8 cellular contexts compared by ENCODE assay signal in genomic region chr17:8629371-8630226, GRCh38. TPM values are rescaled to one million over a fixed set of nuclear protein-coding genes. Genes with fewer than 3 reads are reported as not detected.
DNase-seq lines count a peak whose midpoint lies in the region; ATAC-seq and TF ChIP-seq lines count a peak whose summit lies in the region.

No MANE protein-coding gene starts in this region.

- CTCF ChIA-PET in Caco-2 (lab: Charles Lee), result no interaction called here

- BruUV-seq in Caco-2 (replicated peaks; lab: Mats Ljungman, UMichigan), result no TSS peak

- H3K9me3 Mint-ChIP-seq in Caco-2 (ENCODE audit: unreplicated experiment) (no peaks in the 10 kb centered on the region), neural crest cell (no peaks in the 10 kb centered on the region)
- H3K9me3 Mint-ChIP-seq in activated T-helper 17 cell treated with anti-CD3 and anti-CD28 coated beads, Interleukin-2, amount 50 U/mL, for 72 hours, result no peaks in the 10 kb centered on the region

- H3K9me3 ChIP-seq in Caco-2, result no peaks in the 10 kb centered on the region
- no peaks in the 10 kb centered on the region for H3K9me3 ChIP-seq in MG63

- peak overlapping the region; percentile 84 for H3K27ac Mint-ChIP-seq in Caco-2 (ENCODE audit: unreplicated experiment)
- no peak overlapping the region for H3K27ac Mint-ChIP-seq in activated T-helper 17 cell treated with anti-CD3 and anti-CD28 coated beads, Interleukin-2, amount 50 U/mL, for 72 hours
- peak overlapping the region; percentile 99 for H3K27ac Mint-ChIP-seq in neural crest cell (ENCODE audit: unreplicated experiment)

- TF ChIP-seq CTCF in Caco-2 (IDR thresholded peaks at IDR 0.05; ENCODE audit: insufficient read depth in 1 of 2, low read depth in 1 of 2, low read length in 1 of 2, severe bottlenecking in 1 of 2, unreplicated experiment in 1 of 2) (no peak), foreskin fibroblast (IDR thresholded peaks at IDR 0.05; ENCODE audit: low read depth, low read length) (no peak), neural crest cell (conservative IDR thresholded peaks at IDR 0.05) (no peak)

- H3K36me3 Mint-ChIP-seq in Caco-2 (ENCODE audit: insufficient read depth, unreplicated experiment) (peaks cover 15% of the 10 kb centered on the region), neural crest cell (ENCODE audit: low read depth) (no peaks in the 10 kb centered on the region)
- H3K36me3 Mint-ChIP-seq in activated T-helper 17 cell treated with anti-CD3 and anti-CD28 coated beads, Interleukin-2, amount 50 U/mL, for 72 hours (ENCODE audit: low read depth), result peaks cover 9% of the 10 kb centered on the region

- H3K27me3 ChIP-seq in Caco-2 (replicated peaks; ENCODE audit: control insufficient read depth, insufficient read depth, low read length) (no peaks in the 10 kb centered on the region), MG63 (peaks cover 7% of the 10 kb centered on the region; the same call in 1 of the 2 replicates)

- H3K27me3 Mint-ChIP-seq in Caco-2 (ENCODE audit: insufficient read depth, unreplicated experiment), result no peaks in the 10 kb centered on the region
- H3K27me3 Mint-ChIP-seq in activated T-helper 17 cell treated with anti-CD3 and anti-CD28 coated beads, Interleukin-2, amount 50 U/mL, for 72 hours, result peaks cover 26% of the 10 kb centered on the region
- H3K27me3 Mint-ChIP-seq in neural crest cell (ENCODE audit: low read depth), result no peaks in the 10 kb centered on the region

- H3K4me3 ChIP-seq in Caco-2 (ENCODE audit: low read depth, low read length) (peak overlapping the region; percentile 74), MG63 (peak overlapping the region; percentile 90), foreskin fibroblast (ENCODE audit: low read depth in 1 of 2, low read length in 2 of 2) (peak overlapping the region; percentile 68 to 76)

- H3K4me1 Mint-ChIP-seq in Caco-2 (ENCODE audit: low read depth, unreplicated experiment) (peaks cover 13% of the 10 kb centered on the region), neural crest cell (peaks cover 38% of the 10 kb centered on the region)
- no peaks in the 10 kb centered on the region for H3K4me1 Mint-ChIP-seq in activated T-helper 17 cell treated with anti-CD3 and anti-CD28 coated beads, Interleukin-2, amount 50 U/mL, for 72 hours

- POLR2A ChIA-PET in Caco-2 (lab: Charles Lee), result interaction anchor here (0.9 kb wide), 1 partner anchor 98 kb away, joined by 3 read pairs; no protein-coding TSS in a partner anchor

- peak; percentile 45 to 46 for DNase-seq in Caco-2
- DNase-seq in MG63, result peak; percentile 62
- DNase-seq in foreskin fibroblast, result peak in 1 of 2 donors; percentile 68
- DNase-seq in neural crest cell (ENCODE audit: low read depth, low spot score), result peak; percentile 31
- no peak for DNase-seq in NCI-H2081 treated with DMSO at 0.1 percent for 48 hours (lab: John Stamatoyannopoulos, UW)

- H3K4me3 Mint-ChIP-seq in Caco-2 (ENCODE audit: unreplicated experiment) (peak overlapping the region; percentile 93), neural crest cell (peak overlapping the region; percentile 100)
- peak overlapping the region; percentile 94 for H3K4me3 Mint-ChIP-seq in activated T-helper 17 cell treated with anti-CD3 and anti-CD28 coated beads, Interleukin-2, amount 50 U/mL, for 72 hours

- ATAC-seq in activated T-helper 17 cell treated with anti-CD3 and anti-CD28 coated beads, Interleukin-2, amount 50 U/mL, for 72 hours (replicated peaks), result no peak
- ATAC-seq in HG03378 (IDR thresholded peaks at IDR 0.05; ENCODE audit: unreplicated experiment) (no peak), HG03045 (IDR thresholded peaks at IDR 0.05; ENCODE audit: unreplicated experiment) (no peak)

- H3K4me1 ChIP-seq in Caco-2, result no peaks in the 10 kb centered on the region; the same call in 1 of the 2 replicates

- intact Hi-C loops in Caco-2 (cut with micrococcal nuclease; ENCODE audit: unreplicated experiment), result loop anchor here (5.0 to 10.0 kb wide), 2 partner anchors 57 to 115 kb away; partner anchors contain the start of gene CCDC42

- H3K36me3 ChIP-seq in Caco-2 (ENCODE audit: control insufficient read depth, insufficient read depth, low read length), result no peaks in the 10 kb centered on the region
- H3K36me3 ChIP-seq in MG63, result no peaks in the 10 kb centered on the region

RNA-seq across cellular contexts. Expression of gene MYH10, which starts 0.9 kb away (rescaled TPM):
- total RNA-seq in Caco-2 (2022) (64.3 and 74.0 TPM in 2 replicates), neural crest cell (270 and 273 TPM in 2 replicates)
- total RNA-seq in MG63 (2014; rRNA removed; shearing (Covaris generic); ENCODE audit: low replicate concordance), result 24.3 and 36.7 TPM in 2 replicates
- 10 to 100 TPM; 13.9 to 34.7 TPM for total RNA-seq in activated T-helper 17 cell treated with anti-CD3 and anti-CD28 coated beads, Interleukin-2, amount 50 U/mL, for 72 hours
